Comparison of ENCODE assay signal across 22 cellular contexts in genomic region chr11:70306586-70307033, GRCh38. TPM values are rescaled to one million over a fixed set of nuclear protein-coding genes. Genes with fewer than 3 reads are reported as not detected.
DNase-seq lines count a peak whose midpoint lies in the region; ATAC-seq, FAIRE-seq and TF ChIP-seq lines count a peak whose summit lies in the region.
"Had no signal": no experiment of that assay in that cellular context is flagged by ENCODE, and none has a peak within 500 bp of the region (broad histone marks: within the 10 kb centered on the region; RNA-seq: fewer than 3 reads in every experiment).

No MANE protein-coding gene starts in this region.

- H3K27me3 Mint-ChIP-seq in Caco-2 (ENCODE audit: insufficient read depth, unreplicated experiment), result no peaks in the 10 kb centered on the region

- H3K9me3 ChIP-seq in Caco-2 (no peaks in the 10 kb centered on the region), K562 (replicated peaks; ENCODE audit: control insufficient read depth, insufficient read depth, low read depth, low read length) (no peaks in the 10 kb centered on the region), gastroesophageal sphincter (no peaks in the 10 kb centered on the region)
- H3K9me3 ChIP-seq: heart left ventricle, suprapubic skin had no signal

- peaks cover 21% of the 10 kb centered on the region for H3K79me2 ChIP-seq in K562 (ENCODE audit: control insufficient read depth, insufficient read depth, low read length)

- CTCF ChIA-PET in Caco-2 (lab: Charles Lee) (no interaction called here), K562 (lab: Yijun Ruan, JAX; ENCODE audit: low intra/inter-chr PET ratio) (no interaction called here)

- FAIRE-seq in K562 (lab: Jason Lieb, UNC), result peak; percentile 70
- FAIRE-seq: islet of Langerhans had no signal

- DNase-seq in Caco-2 (peak in 1 of 2 experiments; percentile 60), NCI-H1930 (lab: John Stamatoyannopoulos, UW) (peak; percentile 60 to 78), K562 (ENCODE audit: extremely low read depth in 1 of 4, low spot score in 3 of 4) (peak in 3 of 4 experiments; percentile 22 to 48 (median 40)), left colon (no peak), UCSD-AML1 (lab: John Stamatoyannopoulos, UW; ENCODE audit: unreplicated experiment) (no peak), NCI-H446 (lab: John Stamatoyannopoulos, UW) (no peak)
- DNase-seq: activated CD4-positive, CD25-positive, alpha-beta regulatory T cell; amygdala; erythroblast; heart left ventricle; Karpas-422; mesendoderm; NCI-H1436 treated with DMSO at 0.1 percent for 48 hours; T-helper 1 cell had no signal

- peak overlapping the region; percentile 0; the same call in 1 of the 3 replicates for H3K27ac ChIP-seq in K562 (ENCODE audit: extremely low read depth, low read depth, low read length)
- no peak overlapping the region for H3K27ac ChIP-seq in gastroesophageal sphincter
- H3K27ac ChIP-seq: coronary artery, RWPE1, suprapubic skin had no signal

- peak overlapping the region; percentile 13 for H3K4me3 Mint-ChIP-seq in Caco-2 (ENCODE audit: unreplicated experiment)
- H3K4me3 Mint-ChIP-seq: neural crest cell had no signal

- WGBS in K562 (ENCODE audit: insufficient coverage, low coverage, missing lambda C conversion rate), result 26% methylated on average over 4 of the region's 4 CpGs
- 71 to 73% methylated on average over 4 of the region's 4 CpGs for WGBS in gastroesophageal sphincter (ENCODE audit: low coverage in 1 of 2), 2 donors

- peaks cover 77% of the 10 kb centered on the region for H3K36me3 Mint-ChIP-seq in Caco-2 (ENCODE audit: insufficient read depth, unreplicated experiment)

- H3K27me3 ChIP-seq in Caco-2 (replicated peaks; ENCODE audit: control insufficient read depth, insufficient read depth, low read length), result no peaks in the 10 kb centered on the region
- no peaks in the 10 kb centered on the region for H3K27me3 ChIP-seq in K562 (ENCODE audit: control insufficient read depth in 2 of 2, insufficient read depth in 2 of 2, low read length in 2 of 2)
- H3K27me3 ChIP-seq in gastroesophageal sphincter, result no peaks in the 10 kb centered on the region
- H3K27me3 ChIP-seq: heart left ventricle, suprapubic skin had no signal

- peak overlapping the region; percentile 91 for H3K27ac Mint-ChIP-seq in Caco-2 (ENCODE audit: unreplicated experiment)
- H3K27ac Mint-ChIP-seq: activated T-helper 2 cell treated with anti-CD3 and anti-CD28 coated beads, Interferon-gamma antibody, Interleukin-2, Interleukin-4, amounts not matched to agents 10 μg/mL and 5 μg/mL and 100 μg/mL, durations not matched to agents 14 hours and 24 hours and 36 hours had no signal

- ATAC-seq in K562, result peak; percentile 58
- ATAC-seq in left colon, result peak; percentile 38
- ATAC-seq in HG03469 (IDR thresholded peaks at IDR 0.05; ENCODE audit: unreplicated experiment), result no peak
- no peak for ATAC-seq in gastroesophageal sphincter
- ATAC-seq: heart left ventricle had no signal

- H3K36me3 ChIP-seq in Caco-2 (ENCODE audit: control insufficient read depth, insufficient read depth, low read length) (0 out of 2 replicates have a peak, but pooled peaks cover 2% of the 10 kb centered on the region), K562 (ENCODE audit: control insufficient read depth, insufficient read depth, low read length) (peaks cover 46% of the 10 kb centered on the region), gastroesophageal sphincter (no peaks in the 10 kb centered on the region)

- no peak overlapping the region for H3K4me3 ChIP-seq in Caco-2 (ENCODE audit: low read depth, low read length)
- H3K4me3 ChIP-seq in K562, result no peak overlapping the region
- H3K4me3 ChIP-seq in gastroesophageal sphincter, result no peak overlapping the region
- H3K4me3 ChIP-seq: coronary artery, heart left ventricle, suprapubic skin had no signal

- TF ChIP-seq POLR2A in K562 (conservative IDR thresholded peaks at IDR 0.05) (no peak), gastroesophageal sphincter (IDR thresholded peaks at IDR 0.05) (no peak)

- TF ChIP-seq CTCF in Caco-2 (IDR thresholded peaks at IDR 0.05; ENCODE audit: insufficient read depth in 1 of 2, low read depth in 1 of 2, low read length in 1 of 2, severe bottlenecking in 1 of 2, unreplicated experiment in 1 of 2), result peak in 1 of 2 experiments; percentile 24
- no peak for TF ChIP-seq CTCF in K562 (IDR thresholded peaks at IDR 0.05 in 2 of 3, conservative IDR thresholded peaks at IDR 0.05 in 1 of 3; ENCODE audit: insufficient read depth in 2 of 3, low read depth in 1 of 3, low read length in 3 of 3)
- no peak for TF ChIP-seq CTCF in gastroesophageal sphincter (IDR thresholded peaks at IDR 0.05)

- H3K4me2 ChIP-seq in K562 (ENCODE audit: insufficient read depth, low read length), result no peak overlapping the region

- no peak for TF ChIP-seq RAD21 in K562 (CRISPR knock-in tag; conservative IDR thresholded peaks at IDR 0.05 in 1 of 2, IDR thresholded peaks at IDR 0.05 in 1 of 2)

- POLR2A ChIA-PET in Caco-2 (lab: Charles Lee), result no interaction called here
- POLR2A ChIA-PET in K562 (lab: Yijun Ruan, JAX), result no interaction called here

- H3K4me1 Mint-ChIP-seq in Caco-2 (ENCODE audit: low read depth, unreplicated experiment), result peaks cover 49% of the 10 kb centered on the region

- H3K9me3 Mint-ChIP-seq in Caco-2 (ENCODE audit: unreplicated experiment), result no peaks in the 10 kb centered on the region
- H3K9me3 Mint-ChIP-seq: activated T-helper 2 cell treated with anti-CD3 and anti-CD28 coated beads, Interferon-gamma antibody, Interleukin-2, Interleukin-4, amounts not matched to agents 10 μg/mL and 5 μg/mL and 100 μg/mL, durations not matched to agents 14 hours and 24 hours and 36 hours; neural crest cell had no signal

- H3K9ac ChIP-seq in K562 (ENCODE audit: insufficient read depth in 1 of 2, low read depth in 2 of 2, low read length in 2 of 2), result no peak overlapping the region

- BruUV-seq in Caco-2 (replicated peaks; lab: Mats Ljungman, UMichigan) (no TSS peak), K562 (replicated peaks; lab: Mats Ljungman, UMichigan) (no TSS peak)

- H3K9me1 ChIP-seq in K562 (ENCODE audit: control insufficient read depth, insufficient read depth, low read length), result no peaks in the 10 kb centered on the region

- H3K4me1 ChIP-seq in Caco-2 (peaks cover 41% of the 10 kb centered on the region), K562 (replicated peaks in 1 of 2; ENCODE audit: control insufficient read depth in 2 of 2, insufficient read depth in 2 of 2, low read length in 2 of 2) (peaks cover 3 to 6% of the 10 kb centered on the region in 2 experiments; a peak in 4 of 5 replicates), gastroesophageal sphincter (peaks cover 0 to 26% (median 0%) of the 10 kb centered on the region in 3 donors)

- H2AFZ ChIP-seq in K562 (ENCODE audit: low read depth, low read length), result no peak overlapping the region

- intact Hi-C loops in Caco-2 (cut with micrococcal nuclease; ENCODE audit: unreplicated experiment), result no loop called here
- intact Hi-C loops in K562 (cut with micrococcal nuclease), result no loop called here
- intact Hi-C loops in left colon (cut with DNase I, micrococcal nuclease), result no loop called here

- TF ChIP-seq EP300 in K562 (IDR thresholded peaks at IDR 0.05; ENCODE audit: low read length), result no peak
- TF ChIP-seq EP300 in gastroesophageal sphincter (IDR thresholded peaks at IDR 0.05), result no peak

- in situ Hi-C loops in K562 (cut with MboI), result no loop called here

- no peaks in the 10 kb centered on the region for H4K20me1 ChIP-seq in K562 (replicated peaks; ENCODE audit: control insufficient read depth, insufficient read depth, low read length)

TF ChIP-seq in K562, 482 proteins besides CTCF, POLR2A, EP300 and RAD21 (continues in another document):
- TF ChIP-seq ZBTB49 (CRISPR knock-in tag; IDR thresholded peaks at IDR 0.05; ENCODE audit: borderline replicate concordance), result no peak
- no peak for TF ChIP-seq RFX1 (IDR thresholded peaks at IDR 0.05)

RNA-seq across cellular contexts. Expression of gene PPFIA1, which starts 36.1 kb away (rescaled TPM):
- total RNA-seq in Caco-2 (2022), result 148 TPM in 2 replicates
- 221 and 294 TPM in 2 replicates for total RNA-seq in K562 (2011; cell fraction: chromatin; rRNA removed; ENCODE audit: low replicate concordance)
- 104 and 111 TPM in 2 replicates for total RNA-seq in K562 (2011; cell fraction: nucleolus; rRNA removed)
- total RNA-seq in K562 (2011; cell fraction: nucleoplasm; rRNA removed), result 162 and 166 TPM in 2 replicates
- total RNA-seq in K562 (2014; rRNA removed), result 24.9 and 26.0 TPM in 2 replicates
- 28.5 and 31.6 TPM in 2 replicates for total RNA-seq in K562 (2014; rRNA removed; fragmentation: Illumina TruSeq; extraction: Trizol)
- total RNA-seq in K562 (2015; rRNA removed; fragmentation: Illumina TruSeq; extraction: Trizol), result 28.9 and 30.3 TPM in 2 replicates
- 33.1 and 38.4 TPM in 2 replicates for total RNA-seq in K562 (2021)
- polyA plus RNA-seq in K562 (2011; rRNA removed), result 41.5 and 48.0 TPM in 2 replicates
- 42.0 and 45.8 TPM in 2 replicates for polyA plus RNA-seq in K562 (2011; cell fraction: cytosol; rRNA removed)
- polyA plus RNA-seq in K562 (2011; cell fraction: nucleus; rRNA removed), result 107 and 119 TPM in 2 replicates
- polyA plus RNA-seq in K562 (2012), result 26.5 and 28.1 TPM in 2 replicates
- polyA plus RNA-seq in K562 (2014; fragmentation: Illumina TruSeq; extraction: Trizol), result 36.2 and 39.5 TPM in 2 replicates
- 10 to 100 TPM in 1 of 2 experiments, 1 to 10 TPM in 1; 9.9 to 13.3 TPM for polyA plus RNA-seq in K562 (2014; fragmentation: Nextera tagmentation; extraction: Ambion mirVana)
- 27.4 and 31.0 TPM in 2 replicates for polyA plus RNA-seq in K562 (2014; rRNA removed)
- polyA minus RNA-seq in K562 (2011; rRNA and poly(A)+ RNA removed), result 76.5 and 78.4 TPM in 2 replicates
- polyA minus RNA-seq in K562 (2011; cell fraction: cytosol; rRNA and poly(A)+ RNA removed), result 27.9 and 43.6 TPM in 2 replicates
- 46.0 and 70.8 TPM in 2 replicates for polyA minus RNA-seq in K562 (2011; cell fraction: nucleus; rRNA and poly(A)+ RNA removed)
- 10 to 100 TPM; 52.8 to 79.1 TPM for total RNA-seq in left colon
- total RNA-seq in gastroesophageal sphincter, result 10 to 100 TPM; 54.3 to 68.8 (median 61.5) TPM

Comparison
In these comparisons a context has a peak if more than half of its experiments do, and no peak if none do; other contexts are left out.
1. DNase-seq: peak in NCI-H1930 (2 of 2) and K562 (3 of 4); none in left colon (0 of 2), UCSD-AML1 (single experiment) and NCI-H446 (0 of 2).
2. ATAC-seq: peak in K562 (single experiment) and left colon (single experiment); none in HG03469 (single experiment) and gastroesophageal sphincter (single experiment).